In the genomic region with DNA sequence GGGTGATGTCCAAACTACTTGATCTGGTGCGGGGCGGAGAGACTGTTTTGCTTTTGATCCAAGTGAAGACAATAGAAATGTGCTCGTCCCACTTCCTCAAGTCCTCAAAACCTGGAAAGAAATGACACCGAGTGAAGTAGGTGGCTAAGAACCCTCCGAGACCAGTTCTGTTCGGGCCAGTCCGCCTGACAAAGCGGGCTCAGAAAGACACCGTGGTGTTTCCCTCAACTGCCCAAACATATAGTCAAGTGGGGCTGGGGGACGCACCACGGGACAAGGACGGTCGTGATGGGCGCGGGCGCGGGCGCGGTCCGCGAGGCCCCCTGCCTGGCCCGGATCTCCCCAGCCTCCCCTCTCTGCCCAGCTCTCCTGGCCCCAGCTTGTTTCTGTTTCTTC, we compare ENCODE assay signal across 8 cellular contexts.
DNase-seq lines count a peak whose midpoint lies in the region; ATAC-seq and TF ChIP-seq lines count a peak whose summit lies in the region.

No MANE protein-coding gene starts in this region.

- H3K4me3 Mint-ChIP-seq in stimulated activated naive CD8-positive, alpha-beta T cell treated with anti-CD3 and anti-CD28 coated beads, Interleukin-15, amount 100 ng/mL, for 72 hours = peak overlapping the region; percentile 93 to 99

- H3K9ac ChIP-seq in Loucy (ENCODE audit: low read depth, low read length, poor library complexity, severe bottlenecking) = peak overlapping the region; percentile 81

- peak overlapping the region; percentile 80 for H3K4me3 ChIP-seq in Loucy (ENCODE audit: low read length, poor library complexity, severe bottlenecking)

- peaks cover 7% of the 10 kb centered on the region; the same call in 1 of the 2 replicates for H3F3A ChIP-seq in Loucy (ENCODE audit: low read depth)

- H3K27ac Mint-ChIP-seq in stimulated activated naive CD8-positive, alpha-beta T cell treated with anti-CD3 and anti-CD28 coated beads, Interleukin-15, amount 100 ng/mL, for 72 hours = peak overlapping the region; percentile 94 to 99

- no peaks in the 10 kb centered on the region for H3K27me3 ChIP-seq in Loucy (ENCODE audit: insufficient read depth, low read length, poor library complexity, severe bottlenecking)
- no peaks in the 10 kb centered on the region for H3K27me3 ChIP-seq in layer of hippocampus (ENCODE audit: control insufficient read depth, insufficient read depth, low read length)

- no peak for ATAC-seq in stimulated activated naive CD8-positive, alpha-beta T cell treated with anti-CD3 and anti-CD28 coated beads, Interleukin-15, amount 100 ng/mL, for 72 hours

- H4K20me1 ChIP-seq in Loucy (ENCODE audit: insufficient read depth, low read length, poor library complexity, severe bottlenecking) = no peaks in the 10 kb centered on the region

- no peaks in the 10 kb centered on the region for H3K9me3 ChIP-seq in Loucy (ENCODE audit: insufficient read depth, low read depth, low read length)

- DNase-seq in EH (ENCODE audit: low read depth) (peak; percentile 57), astrocyte of the hippocampus (ENCODE audit: low read depth, low spot score) (peak; percentile 63), iPS-NIHi11 (ENCODE audit: low spot score) (no peak), DMS153 (lab: John Stamatoyannopoulos, UW) (no peak), T1000 (lab: John Stamatoyannopoulos, UW) (no peak)
- DNase-seq in stimulated activated naive CD8-positive, alpha-beta T cell treated with anti-CD3 and anti-CD28 coated beads, Interleukin-15, amount 100 ng/mL, for 72 hours = peak in 1 of 2 donors; percentile 39

- no peaks in the 10 kb centered on the region for H3K9me3 Mint-ChIP-seq in stimulated activated naive CD8-positive, alpha-beta T cell treated with anti-CD3 and anti-CD28 coated beads, Interleukin-15, amount 100 ng/mL, for 72 hours

- H3K27me3 Mint-ChIP-seq in stimulated activated naive CD8-positive, alpha-beta T cell treated with anti-CD3 and anti-CD28 coated beads, Interleukin-15, amount 100 ng/mL, for 72 hours = no peaks in the 10 kb centered on the region

- H3K79me2 ChIP-seq in Loucy (ENCODE audit: insufficient read depth, low read length) = peaks cover 7% of the 10 kb centered on the region; the same call in 1 of the 2 replicates

- H3K36me3 ChIP-seq in Loucy (ENCODE audit: insufficient read depth, low read length) = no peaks in the 10 kb centered on the region

- peaks cover 53% of the 10 kb centered on the region for H3K4me1 Mint-ChIP-seq in stimulated activated naive CD8-positive, alpha-beta T cell treated with anti-CD3 and anti-CD28 coated beads, Interleukin-15, amount 100 ng/mL, for 72 hours

- H3K4me1 ChIP-seq in Loucy (ENCODE audit: insufficient read depth, low read length, poor library complexity, severe bottlenecking) = peaks cover 26% of the 10 kb centered on the region

- H3K27ac ChIP-seq in layer of hippocampus (ENCODE audit: low read depth, low read length) = peak overlapping the region; percentile 78

- no peak overlapping the region for H2AFZ ChIP-seq in Loucy (ENCODE audit: low read length)

- H3K4me2 ChIP-seq in Loucy (ENCODE audit: low read depth, low read length, poor library complexity, severe bottlenecking) = peak overlapping the region; percentile 90

- H3K9me2 ChIP-seq in Loucy (replicated peaks; ENCODE audit: low read depth, low read length) = no peaks in the 10 kb centered on the region

- no peak for TF ChIP-seq CTCF in Loucy (conservative IDR thresholded peaks at IDR 0.05; ENCODE audit: low read length)

Comparison
In these comparisons a context has a peak if more than half of its experiments do, and no peak if none do; other contexts are left out.
1. DNase-seq: peak in EH (single experiment) and astrocyte of the hippocampus (single experiment); none in iPS-NIHi11 (single experiment), DMS153 (single experiment) and T1000 (single experiment).